In the genomic region with DNA sequence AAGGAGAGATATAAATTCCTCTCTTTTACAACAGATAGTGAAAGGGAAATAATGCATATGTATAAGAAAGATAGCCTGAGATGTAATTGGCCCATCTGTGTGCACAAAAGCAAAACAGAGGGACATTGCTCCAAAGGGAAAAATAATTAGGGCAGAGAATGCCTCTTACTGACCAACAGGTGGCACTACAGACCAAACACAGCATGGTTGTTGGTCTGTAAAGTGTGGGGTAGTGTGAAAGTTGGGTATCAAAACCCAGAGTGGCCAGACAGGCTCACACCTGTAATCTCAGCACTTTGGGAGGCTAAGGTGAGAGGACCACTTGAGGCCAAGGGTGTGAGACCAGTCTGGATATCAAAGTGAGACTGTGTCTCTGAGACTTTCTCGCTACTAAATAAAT, we compare ENCODE assay signal across 1 cellular context.
TF ChIP-seq lines count a peak whose summit lies in the region.

No MANE protein-coding gene starts in this region.

TF ChIP-seq in HepG2, 621 proteins besides CTCF, POLR2A, EP300 and RAD21:
- TF ChIP-seq, protein P1, sequence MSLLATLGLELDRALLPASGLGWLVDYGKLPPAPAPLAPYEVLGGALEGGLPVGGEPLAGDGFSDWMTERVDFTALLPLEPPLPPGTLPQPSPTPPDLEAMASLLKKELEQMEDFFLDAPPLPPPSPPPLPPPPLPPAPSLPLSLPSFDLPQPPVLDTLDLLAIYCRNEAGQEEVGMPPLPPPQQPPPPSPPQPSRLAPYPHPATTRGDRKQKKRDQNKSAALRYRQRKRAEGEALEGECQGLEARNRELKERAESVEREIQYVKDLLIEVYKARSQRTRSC (CRISPR knock-in tag; IDR thresholded peaks at IDR 0.05; ENCODE audit: low read depth) = no peak
- 0 out of 2 replicates have a peak, but pooled peaks have one; percentile 27 for TF ChIP-seq STAG1 (CRISPR knock-in tag; IDR thresholded peaks at IDR 0.05)
